ENCODE assay signal across 10 cellular contexts in the genomic region with DNA sequence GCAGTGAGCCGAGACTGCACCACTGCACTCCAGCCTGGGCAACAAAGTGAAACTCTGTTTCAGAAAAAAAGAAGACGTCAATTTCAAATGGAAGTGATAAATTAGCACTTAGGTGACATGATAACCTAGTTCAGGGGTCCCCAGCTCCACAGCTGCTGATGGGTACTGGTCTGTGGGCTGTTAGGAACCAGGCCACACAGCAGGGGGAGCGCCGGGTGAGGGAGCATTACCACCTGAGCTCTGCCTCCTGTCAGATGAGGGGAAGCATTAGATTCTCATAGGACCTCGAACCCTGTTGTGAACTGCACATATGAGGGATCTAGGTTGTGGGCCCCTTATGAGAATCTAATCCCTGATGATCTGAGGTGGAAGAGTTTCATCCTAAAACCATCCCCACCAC.
"Had no signal": no experiment of that assay in that cellular context is flagged by ENCODE, and none has a peak within 500 bp of the region (broad histone marks: within the 10 kb centered on the region; RNA-seq: fewer than 3 reads in every experiment).

No MANE protein-coding gene starts in this region.

- H3K9ac ChIP-seq: neural progenitor cell had no signal

- H3K4me3 ChIP-seq: lung, neural progenitor cell had no signal

- H3K27ac ChIP-seq: neural progenitor cell had no signal

- H2AFZ ChIP-seq: neural progenitor cell had no signal

- DNase-seq: activated CD4-positive, alpha-beta T cell treated with anti-CD3 and anti-CD28 coated beads for 1 hour; activated CD4-positive, alpha-beta T cell treated with anti-CD3 and anti-CD28 coated beads, Interleukin-2, amount 50 U/mL, for 48 hours; activated naive CD4-positive, alpha-beta T cell treated with anti-CD3 and anti-CD28 coated beads, Interleukin-2, amount 50 U/mL, for 16 hours; erythroblast; midbrain; stimulated activated CD4-positive, alpha-beta T cell treated with anti-CD3 and anti-CD28 coated beads, Interleukin-2, amount 100 ng/mL, for 48 hours had no signal

- H3K36me3 ChIP-seq: neural progenitor cell had no signal

- H3K4me2 ChIP-seq: neural progenitor cell had no signal

- ATAC-seq: activated T-helper 17 cell treated with anti-CD3 and anti-CD28 coated beads, Interleukin-2, amount 50 U/mL, for 72 hours; stimulated activated memory B cell treated with anti-CD40 and anti-IgM and Interleukin-4, amounts not matched to agents 10 μg/mL and 1 μg/mL and 100 μg/mL, for 72 hours had no signal
